ENCODE assay signal across 18 cellular contexts in the genomic region with DNA sequence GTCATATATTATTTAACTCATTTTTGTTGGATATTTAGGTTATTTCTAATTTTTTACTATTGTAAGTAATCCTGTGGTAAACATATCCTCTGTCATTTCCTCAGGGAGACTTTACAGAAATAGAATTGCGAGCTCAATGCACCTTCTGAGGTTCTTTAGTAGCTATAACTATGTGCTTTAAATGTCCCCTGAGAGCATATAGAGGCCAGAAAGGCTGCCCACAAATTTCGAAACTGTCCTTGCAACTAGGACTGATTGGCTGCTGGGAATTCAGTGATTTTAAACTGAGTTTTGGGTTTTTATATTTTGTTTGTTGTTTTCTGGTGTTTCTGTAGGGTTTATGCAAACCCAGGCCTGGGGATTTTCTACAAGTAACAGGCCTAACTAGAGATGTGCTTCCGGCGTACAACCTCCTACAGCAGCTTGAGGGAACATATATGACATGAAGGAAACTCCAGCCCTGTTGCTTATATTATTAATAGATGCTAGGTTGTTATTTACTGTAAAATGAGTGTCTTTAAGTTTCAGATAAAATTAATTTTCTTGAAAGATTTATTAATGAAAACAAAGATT. TPM values are rescaled to one million over a fixed set of nuclear protein-coding genes. Genes with fewer than 3 reads are reported as not detected.
DNase-seq lines count a peak whose midpoint lies in the region; ATAC-seq and TF ChIP-seq lines count a peak whose summit lies in the region.
"Had no signal": no experiment of that assay in that cellular context is flagged by ENCODE, and none has a peak within 500 bp of the region (broad histone marks: within the 10 kb centered on the region; RNA-seq: fewer than 3 reads in every experiment).

No MANE protein-coding gene starts in this region.

- H3K79me2 ChIP-seq in GM23338 (replicated peaks; ENCODE audit: insufficient read depth): peaks cover 45% of the 10 kb centered on the region

- H3K27ac Mint-ChIP-seq in GM23338 (peak overlapping the region; percentile 90), activated B cell treated with CpG ODN at 0.5 μM for 24 hours (peak overlapping the region; percentile 56)
- H3K27ac Mint-ChIP-seq: activated naive CD4-positive, alpha-beta T cell treated with anti-CD3 and anti-CD28 coated beads for 36 hours had no signal

- peak overlapping the region; percentile 79 for H3K27ac ChIP-seq in GM23338 (ENCODE audit: low read depth)
- H3K27ac ChIP-seq in mesenchymal stem cell (ENCODE audit: low read length, poor library complexity, severe bottlenecking): no peak overlapping the region
- H3K27ac ChIP-seq: stomach had no signal

- CTCF ChIA-PET in GM10248 (lab: Yijun Ruan, JAX) (interaction anchor here (1.0 to 1.4 kb wide), 5 partner anchors 9 to 47 kb away, joined by 3 to 4 read pairs (median 3); a partner anchor contains a TSS), activated B cell treated with CpG ODN at 0.5 μM for 24 hours (lab: Charles Lee) (no interaction called here)

- peaks cover 33% of the 10 kb centered on the region for H3K4me1 ChIP-seq in GM23338 (ENCODE audit: insufficient read depth)
- H3K4me1 ChIP-seq in mesenchymal stem cell (ENCODE audit: control insufficient read depth, insufficient read depth, low read depth, low read length): no peaks in the 10 kb centered on the region
- H3K4me1 ChIP-seq: Caco-2, stomach had no signal

- 0 out of 2 replicates have a peak, but pooled peaks cover 7% of the 10 kb centered on the region for H3F3A ChIP-seq in GM23338 (replicated peaks; ENCODE audit: low read depth)

- no peaks in the 10 kb centered on the region for H3K9me3 ChIP-seq in mesenchymal stem cell (ENCODE audit: control insufficient read depth, low read length)
- H3K9me3 ChIP-seq: Caco-2, stomach had no signal

- H3K18ac ChIP-seq in mesenchymal stem cell (ENCODE audit: low read depth in 1 of 2, low read length in 2 of 2): no peak overlapping the region

- H3K4me3 Mint-ChIP-seq in GM23338 (no peak overlapping the region), activated B cell treated with CpG ODN at 0.5 μM for 24 hours (no peak overlapping the region)
- H3K4me3 Mint-ChIP-seq: activated naive CD4-positive, alpha-beta T cell treated with anti-CD3 and anti-CD28 coated beads for 36 hours had no signal

- no peak overlapping the region for H4K91ac ChIP-seq in mesenchymal stem cell (ENCODE audit: low read length)

- H3K4me1 Mint-ChIP-seq in GM23338 (peaks cover 24% of the 10 kb centered on the region), activated B cell treated with CpG ODN at 0.5 μM for 24 hours (peaks cover 6% of the 10 kb centered on the region)

- H3K9me2 ChIP-seq in GM23338 (ENCODE audit: insufficient read depth): no peaks in the 10 kb centered on the region

- no peaks in the 10 kb centered on the region for H3K9me3 Mint-ChIP-seq in GM23338
- H3K9me3 Mint-ChIP-seq in activated B cell treated with CpG ODN at 0.5 μM for 24 hours: no peaks in the 10 kb centered on the region
- H3K9me3 Mint-ChIP-seq: activated naive CD4-positive, alpha-beta T cell treated with anti-CD3 and anti-CD28 coated beads for 36 hours had no signal

- no peak overlapping the region for H2BK5ac ChIP-seq in mesenchymal stem cell (ENCODE audit: low read depth, low read length, poor library complexity, severe bottlenecking)

- H3K79me1 ChIP-seq in mesenchymal stem cell (replicated peaks; ENCODE audit: low read length, poor library complexity, severe bottlenecking): peaks cover 30% of the 10 kb centered on the region

- WGBS in mesenchymal stem cell: 60% methylated on average over 4 of the region's 4 CpGs

- H2BK15ac ChIP-seq in mesenchymal stem cell (ENCODE audit: low read depth, poor library complexity, severe bottlenecking): no peak overlapping the region

- no peaks in the 10 kb centered on the region for H3K27me3 ChIP-seq in GM23338 (ENCODE audit: insufficient read depth)
- H3K27me3 ChIP-seq in mesenchymal stem cell (ENCODE audit: control insufficient read depth in 1 of 2, insufficient read depth in 1 of 2, low read length in 2 of 2): no peaks in the 10 kb centered on the region
- H3K27me3 ChIP-seq: stomach had no signal

- no peak overlapping the region for H2BK120ac ChIP-seq in mesenchymal stem cell (ENCODE audit: low read depth, low read length)

- ATAC-seq in GM23338: no peak
- ATAC-seq in activated B cell treated with CpG ODN at 0.5 μM for 24 hours (ENCODE audit: low read depth): no peak
- ATAC-seq in GM21367 (IDR thresholded peaks at IDR 0.05; ENCODE audit: unreplicated experiment): no peak
- ATAC-seq: HepG2, sciatic nerve had no signal

- TF ChIP-seq CTCF in GM10248 (IDR thresholded peaks at IDR 0.05; ENCODE audit: control extremely low read depth, extremely low read depth, low read depth, missing control alignments): no peak
- no peak for TF ChIP-seq CTCF in GM23338 (conservative IDR thresholded peaks at IDR 0.05; ENCODE audit: low read depth in 2 of 2)
- no peak for TF ChIP-seq CTCF in activated B cell treated with CpG ODN at 0.5 μM for 24 hours (IDR thresholded peaks at IDR 0.05)

- H3K4me2 ChIP-seq in GM23338 (no peak overlapping the region), mesenchymal stem cell (ENCODE audit: low read length, poor library complexity, severe bottlenecking) (no peak overlapping the region)

- no peak overlapping the region for H3K14ac ChIP-seq in mesenchymal stem cell (ENCODE audit: low read length in 2 of 2)

- H3K23ac ChIP-seq in mesenchymal stem cell (ENCODE audit: low read length in 2 of 2): no peak overlapping the region

- intact Hi-C loops in activated B cell treated with CpG ODN at 0.5 μM for 24 hours (cut with micrococcal nuclease): no loop called here

- DNase-seq in GM10248 (ENCODE audit: extremely low spot score): peak; percentile 47
- no peak for DNase-seq in GM23338 (ENCODE audit: low spot score)
- DNase-seq in activated B cell treated with CpG ODN at 0.5 μM for 24 hours: no peak
- peak; percentile 50 for DNase-seq in mesenchymal stem cell
- no peak for DNase-seq in DMS 273 treated with DMSO at 0.1 percent for 48 hours (lab: John Stamatoyannopoulos, UW)
- no peak for DNase-seq in activated CD4-positive, CD25-positive, alpha-beta regulatory T cell (lab: John Stamatoyannopoulos, UW)
- DNase-seq: activated CD4-positive, alpha-beta T cell treated with anti-CD3 and anti-CD28 coated beads, Interleukin-2, amount 50 U/mL, for 48 hours; activated naive CD4-positive, alpha-beta T cell treated with anti-CD3 and anti-CD28 coated beads for 36 hours; Caco-2; MM.1S; NCI-H187 treated with DMSO at 0.1 percent for 48 hours; NCI-H446; stimulated activated CD4-positive, alpha-beta T cell treated with anti-CD3 and anti-CD28 coated beads, Interleukin-2, amount 100 ng/mL, for 24 hours; stomach had no signal

- no peak overlapping the region for H2BK12ac ChIP-seq in mesenchymal stem cell (ENCODE audit: low read length in 2 of 2)

- peak overlapping the region; percentile 1 for H3K9ac ChIP-seq in mesenchymal stem cell (ENCODE audit: low read length)

- POLR2A ChIA-PET in GM10248 (lab: Yijun Ruan, JAX): no interaction called here
- POLR2A ChIA-PET in activated B cell treated with CpG ODN at 0.5 μM for 24 hours (lab: Charles Lee): no interaction called here

- peaks cover 4% of the 10 kb centered on the region; the same call in 1 of the 2 replicates for H3K36me3 ChIP-seq in GM23338 (ENCODE audit: insufficient read depth)
- H3K36me3 ChIP-seq in mesenchymal stem cell (ENCODE audit: control insufficient read depth in 1 of 2, insufficient read depth in 2 of 2, low read depth in 1 of 2, low read length in 2 of 2): peaks cover 21 to 49% of the 10 kb centered on the region in 2 experiments

- H3K4me3 ChIP-seq in GM23338 (no peak overlapping the region), mesenchymal stem cell (ENCODE audit: insufficient read depth in 1 of 2, low read depth in 1 of 2, low read length in 2 of 2) (no peak overlapping the region)
- H3K4me3 ChIP-seq: coronary artery, stomach had no signal

- H2AFZ ChIP-seq in GM23338: no peak overlapping the region
- no peak overlapping the region for H2AFZ ChIP-seq in mesenchymal stem cell (ENCODE audit: low read depth, low read length)

- H3K27me3 Mint-ChIP-seq in GM23338 (ENCODE audit: insufficient read depth, low read depth, poor library complexity) (peaks cover 2% of the 10 kb centered on the region), activated B cell treated with CpG ODN at 0.5 μM for 24 hours (no peaks in the 10 kb centered on the region)

- H4K8ac ChIP-seq in mesenchymal stem cell (ENCODE audit: low read length): no peak overlapping the region

- peaks cover 24% of the 10 kb centered on the region for H3K36me3 Mint-ChIP-seq in GM23338 (ENCODE audit: low read depth)
- peaks cover 55% of the 10 kb centered on the region for H3K36me3 Mint-ChIP-seq in activated B cell treated with CpG ODN at 0.5 μM for 24 hours (ENCODE audit: low read depth)

- no peak overlapping the region for H3K4ac ChIP-seq in mesenchymal stem cell (ENCODE audit: low read depth in 1 of 2, low read length in 2 of 2)

- 0 out of 2 replicates have a peak, but pooled peaks cover 3% of the 10 kb centered on the region for H4K20me1 ChIP-seq in GM23338 (replicated peaks; ENCODE audit: insufficient read depth)

- H2AK5ac ChIP-seq in mesenchymal stem cell (ENCODE audit: low read length, severe bottlenecking): no peak overlapping the region

TF ChIP-seq in GM23338, 12 proteins besides CTCF, POLR2A, EP300 and RAD21 (continues in another document):
- no peak for TF ChIP-seq ZNF114 (CRISPR knock-in tag; IDR thresholded peaks at IDR 0.05)
- TF ChIP-seq EZH2phosphoT487 (IDR thresholded peaks at IDR 0.05; ENCODE audit: unreplicated experiment): no peak
- no peak for TF ChIP-seq EZH2 (IDR thresholded peaks at IDR 0.05; ENCODE audit: low read depth, unreplicated experiment)

RNA-seq across cellular contexts. Expression of a gene that starts 29.1 kb away (rescaled TPM):
- 22.1 and 28.7 TPM in 2 replicates for total RNA-seq in GM23338 (2014; rRNA removed; shearing (Covaris generic))
- polyA plus RNA-seq in GM23338 (2016; fragmentation: Nextera tagmentation; extraction: Ambion mirVana): 15.9 and 17.9 TPM in 2 replicates
- total RNA-seq in activated B cell treated with CpG ODN at 0.5 μM for 24 hours: 26.0 and 34.4 TPM in 2 replicates
- polyA plus RNA-seq in mesenchymal stem cell (2013, experiment 1 of 2): 19.1 TPM
- 19.3 TPM for polyA plus RNA-seq in mesenchymal stem cell (2013, experiment 2 of 2)
- total RNA-seq: HepG2 had no signal

RNA-seq across cellular contexts. Expression of a gene that starts 42.3 kb away (rescaled TPM):
- total RNA-seq in GM23338 (2014; rRNA removed; shearing (Covaris generic)): 83.0 and 118 TPM in 2 replicates
- 70.3 and 76.4 TPM in 2 replicates for polyA plus RNA-seq in GM23338 (2016; fragmentation: Nextera tagmentation; extraction: Ambion mirVana)
- 96.6 and 112 TPM in 2 replicates for total RNA-seq in activated B cell treated with CpG ODN at 0.5 μM for 24 hours
- polyA plus RNA-seq in mesenchymal stem cell (2013, experiment 1 of 2): 45.9 TPM
- 46.2 TPM for polyA plus RNA-seq in mesenchymal stem cell (2013, experiment 2 of 2)

RNA-seq across cellular contexts. Expression of a gene that starts 46.3 kb away (rescaled TPM):
- 151 and 156 TPM in 2 replicates for total RNA-seq in GM23338 (2014; rRNA removed; shearing (Covaris generic))
- 76.5 and 83.7 TPM in 2 replicates for polyA plus RNA-seq in GM23338 (2016; fragmentation: Nextera tagmentation; extraction: Ambion mirVana)
- total RNA-seq in activated B cell treated with CpG ODN at 0.5 μM for 24 hours: 205 and 250 TPM in 2 replicates
- polyA plus RNA-seq in mesenchymal stem cell (2013, experiment 1 of 2): 54.8 TPM
- polyA plus RNA-seq in mesenchymal stem cell (2013, experiment 2 of 2): 51.7 TPM

RNA-seq across cellular contexts. Expression of a gene that starts 57.5 kb away (rescaled TPM):
- total RNA-seq in GM23338 (2014; rRNA removed; shearing (Covaris generic)): 38.0 and 57.7 TPM in 2 replicates
- polyA plus RNA-seq in GM23338 (2016; fragmentation: Nextera tagmentation; extraction: Ambion mirVana): 31.0 and 31.3 TPM in 2 replicates
- total RNA-seq in activated B cell treated with CpG ODN at 0.5 μM for 24 hours: 36.7 and 38.3 TPM in 2 replicates
- 35.4 TPM for polyA plus RNA-seq in mesenchymal stem cell (2013, experiment 1 of 2)
- polyA plus RNA-seq in mesenchymal stem cell (2013, experiment 2 of 2): 34.8 TPM

Comparison
In these comparisons a context has a peak if more than half of its experiments do, and no peak if none do; other contexts are left out.
1. DNase-seq: peak in GM10248 (single experiment) and mesenchymal stem cell (single experiment); none in GM23338 (single experiment), activated B cell treated with CpG ODN at 0.5 μM for 24 hours (single experiment), DMS 273 treated with DMSO at 0.1 percent for 48 hours (single experiment) and activated CD4-positive, CD25-positive, alpha-beta regulatory T cell (0 of 4).